ENCODE assay signal across 8 cellular contexts in the genomic region with DNA sequence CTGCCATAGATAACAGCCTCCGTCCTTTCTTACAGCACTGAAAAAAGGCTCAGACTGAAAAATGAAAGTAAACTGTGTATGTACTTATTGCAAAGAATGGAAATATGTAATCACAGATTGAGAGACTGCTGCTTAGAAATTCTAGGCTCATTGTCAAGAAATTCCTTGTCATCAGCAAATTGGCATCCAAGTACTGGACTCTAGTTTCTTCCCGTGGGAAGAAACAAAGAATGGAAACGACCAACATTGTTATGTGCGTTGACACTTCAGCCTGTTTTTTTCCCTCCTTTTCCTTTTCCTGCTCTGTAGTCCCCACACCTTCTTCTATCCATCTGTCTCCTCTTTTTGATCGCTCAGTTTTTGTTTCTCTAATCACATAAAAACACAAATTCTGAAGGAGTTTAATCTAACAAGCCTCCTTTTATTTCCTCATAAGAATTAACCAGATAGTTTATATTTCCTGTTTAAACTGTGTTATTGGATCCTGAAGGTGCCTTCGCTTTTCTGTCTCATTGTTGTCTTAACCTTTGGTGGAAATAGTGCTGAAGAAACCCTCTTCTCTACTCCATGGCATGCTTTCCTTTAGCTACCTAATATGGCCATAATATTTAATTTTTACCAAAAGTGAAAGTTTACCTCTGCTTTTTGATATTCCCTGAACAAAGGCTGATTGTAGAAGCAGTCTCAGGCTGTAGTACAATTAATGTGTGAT. TPM values are rescaled to one million over a fixed set of nuclear protein-coding genes. Genes with fewer than 3 reads are reported as not detected.
DNase-seq lines count a peak whose midpoint lies in the region; ATAC-seq lines count a peak whose summit lies in the region.

No MANE protein-coding gene starts in this region.

- no peaks in the 10 kb centered on the region for H3K27me3 Mint-ChIP-seq in T-helper 17 cell

- peak overlapping the region; percentile 99 for H3K4me3 Mint-ChIP-seq in T-helper 17 cell

- H3K4me2 ChIP-seq in GM23248 (ENCODE audit: unreplicated experiment) = peak overlapping the region; percentile 88

- WGBS in GM23248 (ENCODE audit: low coverage in 1 of 2, low lambda C conversion rate in 2 of 2, missing lambda C conversion rate in 2 of 2), 2 experiments = 17 to 21% methylated on average over 6 of the region's 6 CpGs

- H3K9ac ChIP-seq in GM23248 = peak overlapping the region; percentile 39

- DNase-seq in DMS53 treated with DMSO at 0.1 percent for 48 hours (lab: John Stamatoyannopoulos, UW; ENCODE audit: unreplicated experiment) = peak; percentile 13
- peak; percentile 79 for DNase-seq in GM23248
- no peak for DNase-seq in T-helper 17 cell
- DNase-seq in left cardiac atrium = no peak
- DNase-seq in stimulated activated naive CD8-positive, alpha-beta T cell treated with anti-CD3 and anti-CD28 coated beads, Interleukin-15, Interleukin-2, amounts not matched to agents 100 U/mL and 50 U/mL, for 24 hours = no peak
- DNase-seq in T-helper 9 cell = no peak
- DNase-seq in globus pallidus (ENCODE audit: low spot score) = no peak
- DNase-seq in NCI-H2196 treated with DMSO at 0.1 percent for 48 hours (lab: John Stamatoyannopoulos, UW; ENCODE audit: unreplicated experiment) = no peak

- H3K9me3 ChIP-seq in GM23248 (ENCODE audit: low read depth) (no peaks in the 10 kb centered on the region), T-helper 17 cell (ENCODE audit: control insufficient read depth, low read length, poor library complexity, severe bottlenecking) (no peaks in the 10 kb centered on the region)

- peak overlapping the region; percentile 98 for H3K27ac Mint-ChIP-seq in T-helper 17 cell

- peak overlapping the region; percentile 34 for H3K27ac ChIP-seq in GM23248

- peaks cover 11% of the 10 kb centered on the region for H3K36me3 Mint-ChIP-seq in T-helper 17 cell (ENCODE audit: low read depth)

- H3K4me1 ChIP-seq in GM23248 (ENCODE audit: insufficient read depth) = peaks cover 9% of the 10 kb centered on the region

- H3K4me1 Mint-ChIP-seq in T-helper 17 cell = peaks cover 53% of the 10 kb centered on the region

- intact Hi-C loops in left cardiac atrium (cut with DNase I) = no loop called here

- no peaks in the 10 kb centered on the region for H3K9me2 ChIP-seq in GM23248 (ENCODE audit: insufficient read depth)

- peak overlapping the region; percentile 70 for H2AFZ ChIP-seq in GM23248

- H3K79me2 ChIP-seq in GM23248 (ENCODE audit: insufficient read depth) = no peaks in the 10 kb centered on the region

- in situ Hi-C loops in GM23248 (cut with MboI) = no loop called here

- ATAC-seq in T-helper 17 cell = peak; percentile 80
- peak; percentile 56 to 61 for ATAC-seq in left cardiac atrium
- ATAC-seq in stimulated activated naive CD8-positive, alpha-beta T cell treated with anti-CD3 and anti-CD28 coated beads, Interleukin-15, Interleukin-2, amounts not matched to agents 100 U/mL and 50 U/mL, for 24 hours = peak; percentile 83

- no peaks in the 10 kb centered on the region for H3F3A ChIP-seq in GM23248 (ENCODE audit: insufficient read depth)

- H3K36me3 ChIP-seq in GM23248 (ENCODE audit: low read depth) = no peaks in the 10 kb centered on the region

- H3K27me3 ChIP-seq in GM23248 (replicated peaks; ENCODE audit: insufficient read depth) = no peaks in the 10 kb centered on the region

- peak overlapping the region; percentile 69 for H3K4me3 ChIP-seq in GM23248

- no peaks in the 10 kb centered on the region for H4K20me1 ChIP-seq in GM23248 (ENCODE audit: insufficient read depth)

RNA-seq across cellular contexts. Expression of a gene that starts 20.0 kb away (rescaled TPM):
- total RNA-seq in GM23248 (2014; rRNA removed; shearing (Covaris generic)) = not detected in 2 replicates
- not detected in 2 replicates for polyA plus RNA-seq in GM23248 (2016; fragmentation: Nextera tagmentation; extraction: Ambion mirVana)
- not detected for total RNA-seq in T-helper 17 cell
- total RNA-seq in left cardiac atrium = under 1 TPM; 0.32 to 0.52 TPM

RNA-seq across cellular contexts. Expression of a gene that starts 50.1 kb away (rescaled TPM):
- total RNA-seq in GM23248 (2014; rRNA removed; shearing (Covaris generic)) = 111 and 114 TPM in 2 replicates
- 72.0 and 76.3 TPM in 2 replicates for polyA plus RNA-seq in GM23248 (2016; fragmentation: Nextera tagmentation; extraction: Ambion mirVana)
- total RNA-seq in T-helper 17 cell (100 to 1,000 TPM in 1 of 2 donors, 10 to 100 TPM in 1; 97.2 to 102 TPM), left cardiac atrium (10 to 100 TPM; 21.7 to 28.4 TPM)

Comparison
In these comparisons a context has a peak if more than half of its experiments do, and no peak if none do; other contexts are left out.
1. DNase-seq: peak in DMS53 treated with DMSO at 0.1 percent for 48 hours (single experiment) and GM23248 (single experiment); none in T-helper 17 cell (0 of 3), left cardiac atrium (single experiment), stimulated activated naive CD8-positive, alpha-beta T cell treated with anti-CD3 and anti-CD28 coated beads, Interleukin-15, Interleukin-2, amounts not matched to agents 100 U/mL and 50 U/mL, for 24 hours (single experiment), T-helper 9 cell (single experiment), globus pallidus (single experiment) and NCI-H2196 treated with DMSO at 0.1 percent for 48 hours (single experiment).
2. Peak in every context shown above with its lines, with median percentiles within 50 percentile points of each other: ATAC-seq.